ENCODE assay signal across 12 cellular contexts in the genomic region with DNA sequence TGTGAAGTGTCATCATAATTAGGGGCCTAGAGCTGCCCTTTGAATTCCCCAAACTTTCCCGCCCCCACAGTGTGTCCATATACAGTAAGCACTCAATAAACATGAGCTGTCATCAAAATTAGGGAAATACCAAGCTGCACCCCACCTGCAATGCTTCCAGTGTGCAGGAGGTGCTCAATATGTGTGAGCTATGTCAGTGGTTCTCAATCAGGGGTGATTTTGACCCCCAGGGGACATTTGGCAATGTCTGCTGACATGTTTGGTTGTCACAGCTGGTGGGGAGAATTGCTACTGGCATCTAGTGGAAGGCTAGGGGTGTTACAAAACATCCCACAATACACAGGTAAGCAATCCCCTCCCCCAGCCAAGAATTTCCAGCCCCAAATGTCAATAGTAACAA. TPM values are rescaled to one million over a fixed set of nuclear protein-coding genes. Genes with fewer than 3 reads are reported as not detected.
DNase-seq lines count a peak whose midpoint lies in the region; ATAC-seq and TF ChIP-seq lines count a peak whose summit lies in the region.
"Had no signal": no experiment of that assay in that cellular context is flagged by ENCODE, and none has a peak within 500 bp of the region (broad histone marks: within the 10 kb centered on the region; RNA-seq: fewer than 3 reads in every experiment).

No MANE protein-coding gene starts in this region.

- no peaks in the 10 kb centered on the region for H3K9me3 Mint-ChIP-seq in activated T-cell treated with anti-CD3 and anti-CD28 coated beads, Interleukin-2, amount 50 U/mL, for 4 hours
- H3K9me3 Mint-ChIP-seq in activated naive CD8-positive, alpha-beta T cell treated with anti-CD3 and anti-CD28 coated beads for 36 hours = no peaks in the 10 kb centered on the region

- H3K9me3 ChIP-seq in parathyroid adenoma (ENCODE audit: control insufficient read depth, low read length) = no peaks in the 10 kb centered on the region
- no peaks in the 10 kb centered on the region for H3K9me3 ChIP-seq in MG63

- peak overlapping the region; percentile 28 for H2AFZ ChIP-seq in parathyroid adenoma

- H3K9ac ChIP-seq in parathyroid adenoma = no peak overlapping the region

- H3K4me1 Mint-ChIP-seq in activated T-cell treated with anti-CD3 and anti-CD28 coated beads, Interleukin-2, amount 50 U/mL, for 4 hours (ENCODE audit: low read depth) = peaks cover 22% of the 10 kb centered on the region
- H3K4me1 Mint-ChIP-seq in activated naive CD8-positive, alpha-beta T cell treated with anti-CD3 and anti-CD28 coated beads for 36 hours = peaks cover 17% of the 10 kb centered on the region

- TF ChIP-seq CTCF in parathyroid adenoma (IDR thresholded peaks at IDR 0.05) = no peak

- no peak overlapping the region for H3K27ac Mint-ChIP-seq in activated naive CD8-positive, alpha-beta T cell treated with anti-CD3 and anti-CD28 coated beads for 36 hours
- H3K27ac Mint-ChIP-seq: progenitor cell of endocrine pancreas had no signal

- H3K4me1 ChIP-seq in parathyroid adenoma = no peaks in the 10 kb centered on the region

- H3K4me3 Mint-ChIP-seq in activated T-cell treated with anti-CD3 and anti-CD28 coated beads, Interleukin-2, amount 50 U/mL, for 4 hours = peak overlapping the region; percentile 69
- H3K4me3 Mint-ChIP-seq in activated naive CD8-positive, alpha-beta T cell treated with anti-CD3 and anti-CD28 coated beads for 36 hours = peak overlapping the region; percentile 42

- no peaks in the 10 kb centered on the region for H3K36me3 ChIP-seq in parathyroid adenoma (ENCODE audit: control insufficient read depth, insufficient read depth, low read length)
- no peaks in the 10 kb centered on the region for H3K36me3 ChIP-seq in MG63

- H3K27me3 ChIP-seq in parathyroid adenoma (ENCODE audit: control insufficient read depth, insufficient read depth, low read length) (no peaks in the 10 kb centered on the region), MG63 (no peaks in the 10 kb centered on the region)

- no peak overlapping the region for H3K4me2 ChIP-seq in parathyroid adenoma (ENCODE audit: low read length)

- H3K4me3 ChIP-seq in parathyroid adenoma (ENCODE audit: low read depth, low read length) (no peak overlapping the region), MG63 (no peak overlapping the region)

- peak; percentile 19 to 29 for ATAC-seq in activated T-cell treated with anti-CD3 and anti-CD28 coated beads, Interleukin-2, amount 50 U/mL, for 4 hours
- ATAC-seq in HG03354 (IDR thresholded peaks at IDR 0.05; ENCODE audit: poor library complexity, severe bottlenecking, unreplicated experiment) = peak; percentile 44
- ATAC-seq in HG03521 (IDR thresholded peaks at IDR 0.05; ENCODE audit: unreplicated experiment) = no peak

- H3K27ac ChIP-seq in parathyroid adenoma (no peak overlapping the region), substantia nigra (ENCODE audit: low read depth, low read length, poor library complexity, severe bottlenecking) (no peak overlapping the region)

- H3K79me2 ChIP-seq in parathyroid adenoma = no peaks in the 10 kb centered on the region

- no peak for DNase-seq in activated T-cell treated with anti-CD3 and anti-CD28 coated beads, Interleukin-2, amount 50 U/mL, for 4 hours
- DNase-seq in activated T-cell treated with anti-CD3 and anti-CD28 coated beads, Interleukin-2, amount 50 U/mL, for 1 hour = no peak
- DNase-seq in activated naive CD8-positive, alpha-beta T cell treated with anti-CD3 and anti-CD28 coated beads for 36 hours = no peak
- DNase-seq in MG63 = no peak
- DNase-seq in substantia nigra (lab: John Stamatoyannopoulos, UW) = no peak
- DNase-seq: activated gamma-delta T cell treated with Interleukin-2 at 50 U/mL for 16 hours, NCI-H510A had no signal

- H3K27me3 Mint-ChIP-seq in activated T-cell treated with anti-CD3 and anti-CD28 coated beads, Interleukin-2, amount 50 U/mL, for 4 hours (ENCODE audit: low read depth) = no peaks in the 10 kb centered on the region
- no peaks in the 10 kb centered on the region for H3K27me3 Mint-ChIP-seq in activated naive CD8-positive, alpha-beta T cell treated with anti-CD3 and anti-CD28 coated beads for 36 hours

- peaks cover 2% of the 10 kb centered on the region for H3K36me3 Mint-ChIP-seq in activated T-cell treated with anti-CD3 and anti-CD28 coated beads, Interleukin-2, amount 50 U/mL, for 4 hours (ENCODE audit: insufficient read depth)
- H3K36me3 Mint-ChIP-seq in activated naive CD8-positive, alpha-beta T cell treated with anti-CD3 and anti-CD28 coated beads for 36 hours = no peaks in the 10 kb centered on the region

RNA-seq across cellular contexts. Expression of a gene that starts 0.8 kb away (rescaled TPM):
- 1 to 10 TPM; 1.2 to 1.8 (median 1.6) TPM for total RNA-seq in activated T-cell treated with anti-CD3 and anti-CD28 coated beads, Interleukin-2, amount 50 U/mL, for 4 hours
- total RNA-seq in activated naive CD8-positive, alpha-beta T cell treated with anti-CD3 and anti-CD28 coated beads for 36 hours = 1 to 10 TPM in 1 of 2 experiments, under 1 TPM in 1; 0.90 to 1.9 TPM
- total RNA-seq in MG63 (2014; rRNA removed; shearing (Covaris generic); ENCODE audit: low replicate concordance) = not detected in 2 replicates

RNA-seq across cellular contexts. Expression of a gene that starts 9.3 kb away (rescaled TPM):
- total RNA-seq in activated T-cell treated with anti-CD3 and anti-CD28 coated beads, Interleukin-2, amount 50 U/mL, for 4 hours = under 1 TPM; 0.23 to 0.43 (median 0.24) TPM
- 1 to 10 TPM in 1 of 2 experiments, under 1 TPM in 1; 0.91 to 1.4 TPM for total RNA-seq in activated naive CD8-positive, alpha-beta T cell treated with anti-CD3 and anti-CD28 coated beads for 36 hours
- total RNA-seq in MG63 (2014; rRNA removed; shearing (Covaris generic); ENCODE audit: low replicate concordance) = 0.26 TPM in 1 of 2 replicates, not detected in the other
- total RNA-seq: endothelial cell of umbilical vein had no signal

RNA-seq across cellular contexts. Expression of a gene that starts 21.4 kb away (rescaled TPM):
- total RNA-seq in activated T-cell treated with anti-CD3 and anti-CD28 coated beads, Interleukin-2, amount 50 U/mL, for 4 hours = 10 to 100 TPM; 70.3 to 79.6 (median 76.2) TPM
- 10 to 100 TPM; 65.4 to 67.5 TPM for total RNA-seq in activated naive CD8-positive, alpha-beta T cell treated with anti-CD3 and anti-CD28 coated beads for 36 hours
- total RNA-seq in MG63 (2014; rRNA removed; shearing (Covaris generic); ENCODE audit: low replicate concordance) = 33.2 and 39.4 TPM in 2 replicates

RNA-seq across cellular contexts. Expression of a gene that starts 30.0 kb away (rescaled TPM):
- 100 to 1,000 TPM; 168 to 175 (median 168) TPM for total RNA-seq in activated T-cell treated with anti-CD3 and anti-CD28 coated beads, Interleukin-2, amount 50 U/mL, for 4 hours
- total RNA-seq in activated naive CD8-positive, alpha-beta T cell treated with anti-CD3 and anti-CD28 coated beads for 36 hours = 100 to 1,000 TPM; 150 to 154 TPM
- 155 and 240 TPM in 2 replicates for total RNA-seq in MG63 (2014; rRNA removed; shearing (Covaris generic); ENCODE audit: low replicate concordance)

RNA-seq across cellular contexts. Expression of a gene that starts 46.7 kb away (rescaled TPM):
- 10 to 100 TPM; 10.4 to 32.1 (median 15.9) TPM for total RNA-seq in activated T-cell treated with anti-CD3 and anti-CD28 coated beads, Interleukin-2, amount 50 U/mL, for 4 hours
- 1 to 10 TPM; 2.7 to 3.2 TPM for total RNA-seq in activated naive CD8-positive, alpha-beta T cell treated with anti-CD3 and anti-CD28 coated beads for 36 hours
- 162 and 333 TPM in 2 replicates for total RNA-seq in MG63 (2014; rRNA removed; shearing (Covaris generic); ENCODE audit: low replicate concordance)
